Comparison of ENCODE assay signal across 8 cellular contexts in genomic region chr5:91266184-91266705, GRCh38.
DNase-seq lines count a peak whose midpoint lies in the region; ATAC-seq and FAIRE-seq lines count a peak whose summit lies in the region.

No MANE protein-coding gene starts in this region.

- DNase-seq in activated CD4-positive, alpha-beta T cell treated with anti-CD3 and anti-CD28 coated beads for 36 hours = no peak
- DNase-seq in activated CD4-positive, alpha-beta T cell treated with anti-CD3 and anti-CD28 coated beads, Interleukin-2, amount 50 U/mL, for 1 hour = no peak
- DNase-seq in SK-MEL-5 (ENCODE audit: low read depth, low spot score) = peak; percentile 26
- DNase-seq in frontal cortex (ENCODE audit: low spot score in 2 of 2) = peak in 1 of 2 donors; percentile 44
- no peak for DNase-seq in stimulated activated CD4-positive, alpha-beta T cell treated with anti-CD3 and anti-CD28 coated beads, Interleukin-12 subunit alpha, Interleukin-12 subunit beta, amount 100 ng/mL, for 4 hours
- no peak for DNase-seq in stimulated activated CD4-positive, alpha-beta T cell treated with anti-CD3 and anti-CD28 coated beads, Interleukin-1b, Interleukin-23, amount 100 ng/mL, for 48 hours
- no peak for DNase-seq in NCI-H187 (lab: John Stamatoyannopoulos, UW)

- CTCF ChIA-PET in activated CD4-positive, alpha-beta T cell treated with anti-CD3 and anti-CD28 coated beads for 36 hours (lab: Charles Lee) = interaction anchor here (0.9 to 2.1 kb wide), 4 partner anchors 14 to 118 kb away, joined by 3 to 10 read pairs (median 4); no protein-coding TSS in a partner anchor

- no peak overlapping the region for H3K4me3 Mint-ChIP-seq in activated CD4-positive, alpha-beta T cell treated with anti-CD3 and anti-CD28 coated beads for 36 hours

- intact Hi-C loops in activated CD4-positive, alpha-beta T cell treated with anti-CD3 and anti-CD28 coated beads for 36 hours (cut with DNase I, micrococcal nuclease) = loop anchor here in 1 of 2 experiments (5.0 kb wide), 1 partner anchor 46 kb away; no protein-coding TSS in a partner anchor

- H3K9me3 Mint-ChIP-seq in activated CD4-positive, alpha-beta T cell treated with anti-CD3 and anti-CD28 coated beads for 36 hours (ENCODE audit: low read depth) = no peaks in the 10 kb centered on the region

- no peaks in the 10 kb centered on the region for H3K27me3 Mint-ChIP-seq in activated CD4-positive, alpha-beta T cell treated with anti-CD3 and anti-CD28 coated beads for 36 hours

- peak; percentile 15 for FAIRE-seq in frontal cortex (lab: Jason Lieb, UNC)

- ATAC-seq in activated CD4-positive, alpha-beta T cell treated with anti-CD3 and anti-CD28 coated beads for 36 hours = peak; percentile 79
- peak; percentile 55 for ATAC-seq in HG03045 (IDR thresholded peaks at IDR 0.05; ENCODE audit: unreplicated experiment)

- H3K27ac Mint-ChIP-seq in activated CD4-positive, alpha-beta T cell treated with anti-CD3 and anti-CD28 coated beads for 36 hours = peak overlapping the region; percentile 6

- in situ Hi-C loops in SK-MEL-5 (cut with HindIII; ENCODE audit: low pct_unique_long_range_greater_than_20kb, low sequenced_read_pairs) = no loop called here

- H3K4me1 Mint-ChIP-seq in activated CD4-positive, alpha-beta T cell treated with anti-CD3 and anti-CD28 coated beads for 36 hours = peaks cover 19% of the 10 kb centered on the region

- POLR2A ChIA-PET in activated CD4-positive, alpha-beta T cell treated with anti-CD3 and anti-CD28 coated beads for 36 hours (lab: Charles Lee) = interaction anchor here (0.9 kb wide), 1 partner anchor 17 kb away, joined by 3 read pairs; no protein-coding TSS in a partner anchor

- H3K36me3 Mint-ChIP-seq in activated CD4-positive, alpha-beta T cell treated with anti-CD3 and anti-CD28 coated beads for 36 hours (ENCODE audit: low read depth) = no peaks in the 10 kb centered on the region
